ENCODE assay signal across 31 cellular contexts in the genomic region with DNA sequence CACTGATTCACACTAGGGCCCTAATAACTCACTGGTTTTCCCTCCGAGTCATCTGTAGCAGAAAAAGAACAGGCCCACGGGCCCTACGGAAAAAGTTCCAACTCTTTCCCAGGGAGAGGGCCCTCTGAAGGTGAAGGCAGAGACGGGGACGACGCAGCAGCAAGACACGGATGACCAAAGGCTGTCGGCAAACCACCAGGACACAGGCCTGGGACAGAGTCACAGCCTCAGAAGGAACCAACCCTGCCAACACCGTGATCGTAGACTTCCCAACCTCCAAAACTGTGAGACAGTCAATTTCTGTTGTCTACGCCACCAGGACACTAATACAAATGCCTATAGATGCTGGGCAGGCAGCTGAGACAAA.
"Had no signal": no experiment of that assay in that cellular context is flagged by ENCODE, and none has a peak within 500 bp of the region (broad histone marks: within the 10 kb centered on the region; RNA-seq: fewer than 3 reads in every experiment).

No MANE protein-coding gene starts in this region.

- FAIRE-seq: astrocyte, endothelial cell of umbilical vein, keratinocyte, pancreas, TTC549 had no signal

- H3K9me3 ChIP-seq: gastroesophageal sphincter, pancreas, psoas muscle, stomach, thyroid gland, upper lobe of right lung had no signal

- H3K4me3 ChIP-seq: gastroesophageal sphincter, pancreas, psoas muscle, smooth muscle cell, stomach, thyroid gland, upper lobe of right lung had no signal

- H3K4me1 ChIP-seq: psoas muscle had no signal

- DNase-seq: activated CD4-positive, alpha-beta memory T cell treated with anti-CD3 and anti-CD28 coated beads for 36 hours; activated CD4-positive, alpha-beta T cell treated with anti-CD3 and anti-CD28 coated beads, Interleukin-2, amount 10 ng/mL, durations not matched to agents 24 days and 14 days; activated CD4-positive, CD25-positive, alpha-beta regulatory T cell treated with anti-CD3 and anti-CD28 coated beads, Interleukin-2, amount 50 U/mL, for 72 hours; activated CD8-positive, alpha-beta memory T cell treated with anti-CD3 and anti-CD28 coated beads, Interleukin-2, amount 50 U/mL, for 48 hours; activated gamma-delta T cell; activated naive CD4-positive, alpha-beta T cell treated with anti-CD3 and anti-CD28 coated beads, Interleukin-2, amount 10 ng/mL, durations not matched to agents 7 days and 5 days; activated naive CD8-positive, alpha-beta T cell treated with anti-CD3 and anti-CD28 coated beads, Interleukin-2, amount 10 ng/mL, durations not matched to agents 7 days and 5 days; activated T-cell treated with anti-CD3 and anti-CD28 coated beads, Interleukin-2, amount 50 U/mL, for 24 hours; amniotic stem cell; brain microvascular endothelial cell; caudate nucleus; hippocampal formation; left cardiac atrium; left ventricle myocardium superior; naive thymus-derived CD4-positive, alpha-beta T cell; pancreas; psoas muscle; stimulated activated CD4-positive, alpha-beta T cell treated with anti-CD3 and anti-CD28 coated beads, Interleukin-1b, Interleukin-23, amount 100 ng/mL, for 48 hours; stimulated activated naive B cell treated with anti-CD40 and anti-IgM and Interleukin-4, amounts not matched to agents 10 μg/mL and 1 μg/mL and 100 μg/mL, for 72 hours; stomach; T-helper 9 cell; thyroid gland; upper lobe of right lung had no signal

- H3K4me3 Mint-ChIP-seq: activated CD4-positive, alpha-beta memory T cell treated with anti-CD3 and anti-CD28 coated beads for 36 hours; activated CD4-positive, alpha-beta T cell treated with anti-CD3 and anti-CD28 coated beads, Interleukin-2, amount 10 ng/mL, durations not matched to agents 24 days and 14 days; activated naive CD4-positive, alpha-beta T cell treated with anti-CD3 and anti-CD28 coated beads, Interleukin-2, amount 10 ng/mL, durations not matched to agents 7 days and 5 days; activated naive CD8-positive, alpha-beta T cell treated with anti-CD3 and anti-CD28 coated beads, Interleukin-2, amount 10 ng/mL, durations not matched to agents 7 days and 5 days; activated T-cell treated with anti-CD3 and anti-CD28 coated beads, Interleukin-2, amount 50 U/mL, for 24 hours; mesothelial cell of epicardium; stimulated activated naive B cell treated with anti-CD40 and anti-IgM and Interleukin-4, amounts not matched to agents 10 μg/mL and 1 μg/mL and 100 μg/mL, for 72 hours; T-helper 1 cell treated with Interleukin-12 subunit alpha and Interleukin-12 subunit beta and Interleukin-4 antibody, amounts not matched to agents 30 μg/mL and 1 μg/mL, for 36 hours had no signal

- H3K36me3 ChIP-seq: brain microvascular endothelial cell, gastroesophageal sphincter, pancreas, stomach, thyroid gland, upper lobe of right lung had no signal

- H3K4me2 ChIP-seq: smooth muscle cell had no signal

- H3K27me3 Mint-ChIP-seq: activated CD4-positive, alpha-beta memory T cell treated with anti-CD3 and anti-CD28 coated beads for 36 hours; activated CD4-positive, alpha-beta T cell treated with anti-CD3 and anti-CD28 coated beads, Interleukin-2, amount 10 ng/mL, durations not matched to agents 24 days and 14 days; activated T-cell treated with anti-CD3 and anti-CD28 coated beads, Interleukin-2, amount 50 U/mL, for 24 hours had no signal

- H3K27ac Mint-ChIP-seq: activated CD4-positive, alpha-beta memory T cell treated with anti-CD3 and anti-CD28 coated beads for 36 hours; activated CD4-positive, alpha-beta T cell treated with anti-CD3 and anti-CD28 coated beads, Interleukin-2, amount 10 ng/mL, durations not matched to agents 24 days and 14 days; activated naive CD4-positive, alpha-beta T cell treated with anti-CD3 and anti-CD28 coated beads, Interleukin-2, amount 10 ng/mL, durations not matched to agents 7 days and 5 days; activated naive CD8-positive, alpha-beta T cell treated with anti-CD3 and anti-CD28 coated beads, Interleukin-2, amount 10 ng/mL, durations not matched to agents 7 days and 5 days; activated T-cell treated with anti-CD3 and anti-CD28 coated beads, Interleukin-2, amount 50 U/mL, for 24 hours; mesothelial cell of epicardium; naive thymus-derived CD4-positive, alpha-beta T cell; stimulated activated naive B cell treated with anti-CD40 and anti-IgM and Interleukin-4, amounts not matched to agents 10 μg/mL and 1 μg/mL and 100 μg/mL, for 72 hours; T-helper 1 cell treated with Interleukin-12 subunit alpha and Interleukin-12 subunit beta and Interleukin-4 antibody, amounts not matched to agents 30 μg/mL and 1 μg/mL, for 36 hours had no signal

- H3K36me3 Mint-ChIP-seq: activated CD4-positive, alpha-beta memory T cell treated with anti-CD3 and anti-CD28 coated beads for 36 hours; activated naive CD4-positive, alpha-beta T cell treated with anti-CD3 and anti-CD28 coated beads, Interleukin-2, amount 10 ng/mL, durations not matched to agents 7 days and 5 days; activated naive CD8-positive, alpha-beta T cell treated with anti-CD3 and anti-CD28 coated beads, Interleukin-2, amount 10 ng/mL, durations not matched to agents 7 days and 5 days; mesothelial cell of epicardium; naive thymus-derived CD4-positive, alpha-beta T cell; stimulated activated naive B cell treated with anti-CD40 and anti-IgM and Interleukin-4, amounts not matched to agents 10 μg/mL and 1 μg/mL and 100 μg/mL, for 72 hours had no signal

- H3K9me3 Mint-ChIP-seq: activated CD4-positive, alpha-beta memory T cell treated with anti-CD3 and anti-CD28 coated beads for 36 hours; activated CD4-positive, alpha-beta T cell treated with anti-CD3 and anti-CD28 coated beads, Interleukin-2, amount 10 ng/mL, durations not matched to agents 24 days and 14 days; activated naive CD4-positive, alpha-beta T cell treated with anti-CD3 and anti-CD28 coated beads, Interleukin-2, amount 10 ng/mL, durations not matched to agents 7 days and 5 days; activated naive CD8-positive, alpha-beta T cell treated with anti-CD3 and anti-CD28 coated beads, Interleukin-2, amount 10 ng/mL, durations not matched to agents 7 days and 5 days; activated T-cell treated with anti-CD3 and anti-CD28 coated beads, Interleukin-2, amount 50 U/mL, for 24 hours; stimulated activated naive B cell treated with anti-CD40 and anti-IgM and Interleukin-4, amounts not matched to agents 10 μg/mL and 1 μg/mL and 100 μg/mL, for 72 hours; T-helper 1 cell treated with Interleukin-12 subunit alpha and Interleukin-12 subunit beta and Interleukin-4 antibody, amounts not matched to agents 30 μg/mL and 1 μg/mL, for 36 hours had no signal

- H3K27me3 ChIP-seq: brain microvascular endothelial cell, pancreas, thyroid gland, upper lobe of right lung had no signal

- ATAC-seq: gastroesophageal sphincter; left cardiac atrium; left ventricle myocardium superior; naive thymus-derived CD4-positive, alpha-beta T cell; pancreas; psoas muscle; stimulated activated naive B cell treated with anti-CD40 and anti-IgM and Interleukin-4, amounts not matched to agents 10 μg/mL and 1 μg/mL and 100 μg/mL, for 72 hours; upper lobe of right lung had no signal

- H3K27ac ChIP-seq: brain microvascular endothelial cell, gastroesophageal sphincter, pancreas, psoas muscle, stomach, thyroid gland, upper lobe of right lung had no signal
